In genomic region chr7:26663905-26664673, GRCh38 we compare ENCODE assay signal across 24 cellular contexts.
DNase-seq lines count a peak whose midpoint lies in the region; ATAC-seq, FAIRE-seq and TF ChIP-seq lines count a peak whose summit lies in the region.
"Had no signal": no experiment of that assay in that cellular context is flagged by ENCODE, and none has a peak within 500 bp of the region (broad histone marks: within the 10 kb centered on the region; RNA-seq: fewer than 3 reads in every experiment).

No MANE protein-coding gene starts in this region.

- H3K27me3 ChIP-seq in subcutaneous abdominal adipose tissue (ENCODE audit: control insufficient read depth in 5 of 5, insufficient read depth in 4 of 5, low read length in 5 of 5): no peaks in the 10 kb centered on the region
- H3K27me3 ChIP-seq: foreskin keratinocyte, left lung had no signal

- peak; percentile 40 for DNase-seq in NCI-H146 (lab: John Stamatoyannopoulos, UW)
- DNase-seq in NCI-H146 treated with DMSO at 0.1 percent for 48 hours (lab: John Stamatoyannopoulos, UW; ENCODE audit: unreplicated experiment): no peak
- DNase-seq in H54 (ENCODE audit: insufficient read length, low spot score): no peak
- DNase-seq in epithelial cell of esophagus (ENCODE audit: low read depth): peak; percentile 35
- no peak for DNase-seq in progenitor cell of endocrine pancreas (ENCODE audit: low spot score, unreplicated experiment)
- DNase-seq in SKM-1 (lab: John Stamatoyannopoulos, UW; ENCODE audit: unreplicated experiment): no peak
- DNase-seq: 8988T; activated T-cell treated with anti-CD3 and anti-CD28 coated beads, Interleukin-2, amount 50 U/mL, for 24 hours; anterior cingulate cortex; BE2C; left lung; NCI-H1436 treated with DMSO at 0.1 percent for 48 hours; NCI-H2171 treated with DMSO at 0.1 percent for 48 hours; NCI-H526 treated with DMSO at 0.1 percent for 48 hours; psoas muscle; SHP77 treated with DMSO at 0.1 percent for 48 hours had no signal

- H3K9me3 Mint-ChIP-seq in progenitor cell of endocrine pancreas (ENCODE audit: low read depth): no peaks in the 10 kb centered on the region
- H3K9me3 Mint-ChIP-seq: activated naive CD4-positive, alpha-beta T cell treated with anti-CD3 and anti-CD28 coated beads, Interleukin-2, amount 10 ng/mL, durations not matched to agents 7 days and 5 days; activated T-cell treated with anti-CD3 and anti-CD28 coated beads, Interleukin-2, amount 50 U/mL, for 24 hours; immature natural killer cell; stimulated activated effector memory CD8-positive, alpha-beta T cell treated with anti-CD3 and anti-CD28 coated beads, Interleukin-12 subunit alpha, Interleukin-12 subunit beta, amount 100 ng/mL, for 72 hours had no signal

- no peak overlapping the region for H3K27ac Mint-ChIP-seq in progenitor cell of endocrine pancreas
- H3K27ac Mint-ChIP-seq: activated T-cell treated with anti-CD3 and anti-CD28 coated beads, Interleukin-2, amount 50 U/mL, for 24 hours; stimulated activated effector memory CD8-positive, alpha-beta T cell treated with anti-CD3 and anti-CD28 coated beads, Interleukin-12 subunit alpha, Interleukin-12 subunit beta, amount 100 ng/mL, for 72 hours had no signal

- H3K27ac ChIP-seq in subcutaneous abdominal adipose tissue (ENCODE audit: low read depth, low read length): peak overlapping the region; percentile 75
- H3K27ac ChIP-seq: foreskin keratinocyte, hepatocyte, psoas muscle had no signal

- H3K36me3 ChIP-seq in subcutaneous abdominal adipose tissue (ENCODE audit: control insufficient read depth in 5 of 5, insufficient read depth in 5 of 5, low read length in 5 of 5): no peaks in the 10 kb centered on the region
- H3K36me3 ChIP-seq: BE2C, left lung had no signal

- no peak for ATAC-seq in GM21423 (IDR thresholded peaks at IDR 0.05; ENCODE audit: unreplicated experiment)
- ATAC-seq: foreskin keratinocyte, psoas muscle had no signal

- no peaks in the 10 kb centered on the region for H3K36me3 Mint-ChIP-seq in progenitor cell of endocrine pancreas (ENCODE audit: insufficient read depth)
- H3K36me3 Mint-ChIP-seq: activated naive CD4-positive, alpha-beta T cell treated with anti-CD3 and anti-CD28 coated beads, Interleukin-2, amount 10 ng/mL, durations not matched to agents 7 days and 5 days; immature natural killer cell; stimulated activated effector memory CD8-positive, alpha-beta T cell treated with anti-CD3 and anti-CD28 coated beads, Interleukin-12 subunit alpha, Interleukin-12 subunit beta, amount 100 ng/mL, for 72 hours had no signal

- H3K4me1 ChIP-seq in subcutaneous abdominal adipose tissue (ENCODE audit: control insufficient read depth in 5 of 5, insufficient read depth in 5 of 5, low read length in 5 of 5): peaks cover 2 to 39% (median 25%) of the 10 kb centered on the region in 5 donors
- H3K4me1 ChIP-seq: BE2C, foreskin keratinocyte, psoas muscle had no signal

- H3K27me3 Mint-ChIP-seq in progenitor cell of endocrine pancreas: no peaks in the 10 kb centered on the region

- TF ChIP-seq CTCF in epithelial cell of esophagus (IDR thresholded peaks at IDR 0.05; ENCODE audit: insufficient read depth, low read depth, low read length, missing control alignments) (no peak), progenitor cell of endocrine pancreas (IDR thresholded peaks at IDR 0.05; ENCODE audit: unreplicated experiment) (no peak)

- H3K4me3 Mint-ChIP-seq in progenitor cell of endocrine pancreas (ENCODE audit: low read depth): no peak overlapping the region
- H3K4me3 Mint-ChIP-seq: activated naive CD4-positive, alpha-beta T cell treated with anti-CD3 and anti-CD28 coated beads, Interleukin-2, amount 10 ng/mL, durations not matched to agents 7 days and 5 days; stimulated activated effector memory CD8-positive, alpha-beta T cell treated with anti-CD3 and anti-CD28 coated beads, Interleukin-12 subunit alpha, Interleukin-12 subunit beta, amount 100 ng/mL, for 72 hours had no signal

- H3K9ac ChIP-seq in subcutaneous abdominal adipose tissue (ENCODE audit: low read length in 5 of 5): no peak overlapping the region

- H3K4me3 ChIP-seq in epithelial cell of esophagus (ENCODE audit: low read length): no peak overlapping the region
- H3K4me3 ChIP-seq in subcutaneous abdominal adipose tissue (ENCODE audit: low read depth in 1 of 5, low read length in 5 of 5): no peak overlapping the region
- H3K4me3 ChIP-seq: hepatocyte, left lung, mucosa of descending colon, psoas muscle had no signal

- peaks cover 3% of the 10 kb centered on the region for H3K4me1 Mint-ChIP-seq in progenitor cell of endocrine pancreas (ENCODE audit: low read depth)

- H3K9me3 ChIP-seq in subcutaneous abdominal adipose tissue (ENCODE audit: control insufficient read depth in 5 of 5, low read length in 5 of 5): no peaks in the 10 kb centered on the region
- H3K9me3 ChIP-seq: BE2C, left lung, mucosa of descending colon, psoas muscle had no signal

- peak; percentile 90 for FAIRE-seq in H54 (lab: Jason Lieb, UNC)

- TF ChIP-seq POLR2A in H54 (IDR thresholded peaks at IDR 0.05; ENCODE audit: low read depth, low read length): no peak

Comparison
In these comparisons a context has a peak if more than half of its experiments do, and no peak if none do; other contexts are left out.
1. DNase-seq: peak in NCI-H146 (single experiment) and epithelial cell of esophagus (single experiment); none in NCI-H146 treated with DMSO at 0.1 percent for 48 hours (single experiment), H54 (single experiment), progenitor cell of endocrine pancreas (single experiment) and SKM-1 (single experiment).